Comparison of ENCODE assay signal across 11 cellular contexts in the genomic region with DNA sequence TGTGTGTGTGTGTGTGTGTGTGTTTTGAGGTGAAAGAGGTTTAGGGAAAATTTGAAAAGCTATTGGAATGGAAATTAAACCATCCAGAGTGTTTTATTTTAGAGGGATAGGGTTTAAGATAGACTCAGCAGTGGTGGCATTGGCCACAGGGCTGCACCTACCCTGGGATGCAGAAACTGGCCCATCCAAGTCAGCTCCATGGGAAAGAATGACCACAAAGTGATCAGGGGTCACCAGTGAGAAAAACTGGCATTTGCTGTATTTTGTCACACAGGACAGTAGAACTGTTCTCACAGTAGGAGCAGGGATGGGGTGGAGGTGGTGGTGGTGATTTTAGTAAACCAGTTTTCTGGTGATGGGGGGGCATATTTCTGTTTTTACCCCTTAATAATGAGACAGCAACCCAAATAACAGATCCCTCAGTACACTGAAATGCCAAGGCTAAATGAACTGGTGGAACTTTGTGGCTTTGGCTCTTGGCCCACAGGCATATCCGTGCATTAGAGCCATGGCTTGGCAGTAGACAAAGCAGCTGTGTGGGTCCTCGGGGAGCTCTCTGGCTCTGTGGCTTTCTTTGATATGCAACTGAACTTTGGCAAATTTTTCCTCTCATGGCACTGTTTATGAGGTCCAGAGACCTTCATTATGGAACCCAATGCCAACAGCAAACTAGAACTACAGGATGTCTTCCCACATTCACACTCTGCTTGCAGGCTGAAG.
DNase-seq lines count a peak whose midpoint lies in the region; ATAC-seq, FAIRE-seq and TF ChIP-seq lines count a peak whose summit lies in the region.
"Had no signal": no experiment of that assay in that cellular context is flagged by ENCODE, and none has a peak within 500 bp of the region (broad histone marks: within the 10 kb centered on the region; RNA-seq: fewer than 3 reads in every experiment).

No MANE protein-coding gene starts in this region.

- FAIRE-seq in HepG2 (lab: Jason Lieb, UNC), result no peak

- DNase-seq in Right ventricle myocardium inferior (ENCODE audit: missing footprints), result no peak
- DNase-seq in right atrium auricular region (ENCODE audit: low spot score), result no peak
- peak; percentile 96 for DNase-seq in astrocyte of the hippocampus (ENCODE audit: low read depth, low spot score)
- DNase-seq in HepG2 (ENCODE audit: low spot score), result peak; percentile 20
- no peak for DNase-seq in vagina (ENCODE audit: extremely low spot score in 2 of 2)
- no peak for DNase-seq in NCI-H2227 treated with DMSO at 0.1 percent for 48 hours (lab: John Stamatoyannopoulos, UW)
- no peak for DNase-seq in NCI-H1694 treated with DMSO at 0.1 percent for 48 hours (lab: John Stamatoyannopoulos, UW)
- DNase-seq: activated CD4-positive, alpha-beta T cell treated with anti-CD3 and anti-CD28 coated beads for 1 hour; activated naive CD4-positive, alpha-beta T cell treated with Interleukin-2 at 50 U/mL for 16 hours; stimulated activated naive CD8-positive, alpha-beta T cell treated with anti-CD3 and anti-CD28 coated beads, Interleukin-15, amount 100 ng/mL, for 72 hours had no signal

- intact Hi-C loops in Right ventricle myocardium inferior (cut with DNase I), result no loop called here
- intact Hi-C loops in HepG2 (cut with micrococcal nuclease; ENCODE audit: unreplicated experiment), result loop anchor here (10.0 kb wide), 1 partner anchor 1800 kb away; no protein-coding TSS in a partner anchor
- intact Hi-C loops in vagina (cut with DNase I), result no loop called here

- no peaks in the 10 kb centered on the region for H3K9me3 ChIP-seq in right atrium auricular region
- no peaks in the 10 kb centered on the region for H3K9me3 ChIP-seq in HepG2 (ENCODE audit: low read length)
- no peaks in the 10 kb centered on the region for H3K9me3 ChIP-seq in vagina

- H3K27me3 ChIP-seq in right atrium auricular region, result no peaks in the 10 kb centered on the region
- H3K27me3 ChIP-seq in HepG2 (ENCODE audit: control insufficient read depth in 1 of 2, insufficient read depth in 2 of 2, low read length in 2 of 2), result no peaks in the 10 kb centered on the region
- no peaks in the 10 kb centered on the region for H3K27me3 ChIP-seq in vagina

- TF ChIP-seq EP300 in HepG2 (IDR thresholded peaks at IDR 0.05; ENCODE audit: low read depth in 2 of 2, low read length in 2 of 2), result no peak
- no peak for TF ChIP-seq EP300 in HepG2 (CRISPR knock-in tag; IDR thresholded peaks at IDR 0.05; ENCODE audit: borderline replicate concordance)

- no CpG with 5 or more reads among the region's 2 CpGs for WGBS in HepG2 (ENCODE audit: low lambda C conversion rate)

- ATAC-seq in Right ventricle myocardium inferior, result peak; percentile 68
- ATAC-seq in HepG2, result no peak
- ATAC-seq in GM21737 (IDR thresholded peaks at IDR 0.05; ENCODE audit: unreplicated experiment), result no peak
- ATAC-seq: stimulated activated naive CD8-positive, alpha-beta T cell treated with anti-CD3 and anti-CD28 coated beads, Interleukin-15, amount 100 ng/mL, for 72 hours had no signal

- H4K20me1 ChIP-seq in HepG2 (ENCODE audit: insufficient read depth, low read length), result no peaks in the 10 kb centered on the region

- H3K36me3 ChIP-seq in right atrium auricular region (no peaks in the 10 kb centered on the region), HepG2 (replicated peaks in 1 of 2; ENCODE audit: control insufficient read depth in 1 of 2, insufficient read depth in 2 of 2, low read length in 2 of 2) (no peaks in the 10 kb centered on the region), vagina (no peaks in the 10 kb centered on the region)

- H3K79me2 ChIP-seq in HepG2 (ENCODE audit: insufficient read depth, low read length), result no peaks in the 10 kb centered on the region

- no peak for TF ChIP-seq POLR2A in HepG2 (IDR thresholded peaks at IDR 0.05; ENCODE audit: insufficient read depth in 1 of 2, low read depth in 2 of 2, low read length in 2 of 2)
- TF ChIP-seq POLR2A in vagina (IDR thresholded peaks at IDR 0.05), result no peak

- H3K4me2 ChIP-seq in HepG2 (ENCODE audit: low read depth, low read length), result no peak overlapping the region

- H3K27ac ChIP-seq in right atrium auricular region (no peak overlapping the region), HepG2 (ENCODE audit: extremely low read length, insufficient read depth, low read length) (no peak overlapping the region), vagina (peak overlapping the region; percentile 36)

- BruUV-seq in HepG2 (replicated peaks; lab: Mats Ljungman, UMichigan), result no TSS peak

- in situ Hi-C loops in HepG2 (cut with HindIII; ENCODE audit: extremely low pct_ligation_motif_present, low pct_unique_long_range_greater_than_20kb), result no loop called here

- CTCF ChIA-PET in HepG2 (lab: Yijun Ruan, JAX; ENCODE audit: low intra/inter-chr PET ratio, low total read pairs), result no interaction called here

- no peak for TF ChIP-seq RAD21 in HepG2 (CRISPR knock-in tag; IDR thresholded peaks at IDR 0.05)

- POLR2A ChIA-PET in HepG2 (lab: Yijun Ruan, JAX), result no interaction called here

- TF ChIP-seq CTCF in right atrium auricular region (IDR thresholded peaks at IDR 0.05) (no peak), HepG2 (CRISPR knock-in tag; IDR thresholded peaks at IDR 0.05) (no peak), vagina (IDR thresholded peaks at IDR 0.05) (no peak)

- no peak overlapping the region for H2AFZ ChIP-seq in HepG2 (ENCODE audit: low read length)

- H3K4me1 ChIP-seq in right atrium auricular region (peaks cover 0 to 8% of the 10 kb centered on the region in 2 donors), HepG2 (ENCODE audit: insufficient read depth, low read length) (peaks cover 10% of the 10 kb centered on the region), vagina (peaks cover 50% of the 10 kb centered on the region)

- H3K4me3 ChIP-seq in right atrium auricular region, result no peak overlapping the region
- no peak overlapping the region for H3K4me3 ChIP-seq in HepG2 (replicated peaks in 1 of 3; ENCODE audit: insufficient read depth in 1 of 3, low read depth in 2 of 3, low read length in 3 of 3)
- H3K4me3 ChIP-seq in vagina, result no peak overlapping the region

- no peak overlapping the region for H3K9ac ChIP-seq in HepG2 (ENCODE audit: insufficient read depth, low read depth, low read length)

TF ChIP-seq in HepG2, 621 proteins besides CTCF, POLR2A, EP300 and RAD21:
- no peak for TF ChIP-seq MTA3 (CRISPR knock-in tag; IDR thresholded peaks at IDR 0.05)
- TF ChIP-seq, protein P1, sequence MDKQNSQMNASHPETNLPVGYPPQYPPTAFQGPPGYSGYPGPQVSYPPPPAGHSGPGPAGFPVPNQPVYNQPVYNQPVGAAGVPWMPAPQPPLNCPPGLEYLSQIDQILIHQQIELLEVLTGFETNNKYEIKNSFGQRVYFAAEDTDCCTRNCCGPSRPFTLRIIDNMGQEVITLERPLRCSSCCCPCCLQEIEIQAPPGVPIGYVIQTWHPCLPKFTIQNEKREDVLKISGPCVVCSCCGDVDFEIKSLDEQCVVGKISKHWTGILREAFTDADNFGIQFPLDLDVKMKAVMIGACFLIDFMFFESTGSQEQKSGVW (CRISPR knock-in tag; IDR thresholded peaks at IDR 0.05; ENCODE audit: borderline replicate concordance), result no peak
- no peak for TF ChIP-seq BRD4 (CRISPR knock-in tag; IDR thresholded peaks at IDR 0.05)
- TF ChIP-seq, protein P2, sequence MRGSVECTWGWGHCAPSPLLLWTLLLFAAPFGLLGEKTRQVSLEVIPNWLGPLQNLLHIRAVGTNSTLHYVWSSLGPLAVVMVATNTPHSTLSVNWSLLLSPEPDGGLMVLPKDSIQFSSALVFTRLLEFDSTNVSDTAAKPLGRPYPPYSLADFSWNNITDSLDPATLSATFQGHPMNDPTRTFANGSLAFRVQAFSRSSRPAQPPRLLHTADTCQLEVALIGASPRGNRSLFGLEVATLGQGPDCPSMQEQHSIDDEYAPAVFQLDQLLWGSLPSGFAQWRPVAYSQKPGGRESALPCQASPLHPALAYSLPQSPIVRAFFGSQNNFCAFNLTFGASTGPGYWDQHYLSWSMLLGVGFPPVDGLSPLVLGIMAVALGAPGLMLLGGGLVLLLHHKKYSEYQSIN (CRISPR knock-in tag; IDR thresholded peaks at IDR 0.05; ENCODE audit: borderline replicate concordance), result no peak
- TF ChIP-seq ZMYM3 (CRISPR knock-in tag; IDR thresholded peaks at IDR 0.05), result no peak
- TF ChIP-seq, protein P3, sequence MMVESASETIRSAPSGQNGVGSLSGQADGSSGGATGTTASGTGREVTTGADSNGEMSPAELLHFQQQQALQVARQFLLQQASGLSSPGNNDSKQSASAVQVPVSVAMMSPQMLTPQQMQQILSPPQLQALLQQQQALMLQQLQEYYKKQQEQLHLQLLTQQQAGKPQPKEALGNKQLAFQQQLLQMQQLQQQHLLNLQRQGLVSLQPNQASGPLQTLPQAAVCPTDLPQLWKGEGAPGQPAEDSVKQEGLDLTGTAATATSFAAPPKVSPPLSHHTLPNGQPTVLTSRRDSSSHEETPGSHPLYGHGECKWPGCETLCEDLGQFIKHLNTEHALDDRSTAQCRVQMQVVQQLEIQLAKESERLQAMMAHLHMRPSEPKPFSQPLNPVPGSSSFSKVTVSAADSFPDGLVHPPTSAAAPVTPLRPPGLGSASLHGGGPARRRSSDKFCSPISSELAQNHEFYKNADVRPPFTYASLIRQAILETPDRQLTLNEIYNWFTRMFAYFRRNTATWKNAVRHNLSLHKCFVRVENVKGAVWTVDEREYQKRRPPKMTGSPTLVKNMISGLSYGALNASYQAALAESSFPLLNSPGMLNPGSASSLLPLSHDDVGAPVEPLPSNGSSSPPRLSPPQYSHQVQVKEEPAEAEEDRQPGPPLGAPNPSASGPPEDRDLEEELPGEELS (CRISPR knock-in tag; IDR thresholded peaks at IDR 0.05), result no peak
- TF ChIP-seq ZNF557 (CRISPR knock-in tag; IDR thresholded peaks at IDR 0.05), result no peak
- no peak for TF ChIP-seq HMG20A (CRISPR knock-in tag; IDR thresholded peaks at IDR 0.05; ENCODE audit: borderline replicate concordance)
- TF ChIP-seq, protein P4, sequence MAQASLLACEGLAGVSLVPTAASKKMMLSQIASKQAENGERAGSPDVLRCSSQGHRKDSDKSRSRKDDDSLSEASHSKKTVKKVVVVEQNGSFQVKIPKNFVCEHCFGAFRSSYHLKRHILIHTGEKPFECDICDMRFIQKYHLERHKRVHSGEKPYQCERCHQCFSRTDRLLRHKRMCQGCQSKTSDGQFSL (CRISPR knock-in tag; IDR thresholded peaks at IDR 0.05), result no peak
- no peak for TF ChIP-seq POLR2AphosphoS2 (IDR thresholded peaks at IDR 0.05; ENCODE audit: low read depth, low read length)
- no peak for TF ChIP-seq ZNF781 (CRISPR knock-in tag; IDR thresholded peaks at IDR 0.05; ENCODE audit: borderline replicate concordance, not compliant biosample characterization)
- no peak for TF ChIP-seq PCBP2 (optimal IDR thresholded peaks at IDR 0.05; ENCODE audit: low read depth, low read length, poor library complexity, severe bottlenecking)
- TF ChIP-seq PITX1 (CRISPR knock-in tag; IDR thresholded peaks at IDR 0.05), result no peak

Comparison
In these comparisons a context has a peak if more than half of its experiments do, and no peak if none do; other contexts are left out.
1. DNase-seq: peak in astrocyte of the hippocampus (single experiment) and HepG2 (single experiment); none in Right ventricle myocardium inferior (single experiment), right atrium auricular region (single experiment), vagina (0 of 2), NCI-H2227 treated with DMSO at 0.1 percent for 48 hours (single experiment) and NCI-H1694 treated with DMSO at 0.1 percent for 48 hours (single experiment).